In genomic region chr14:105124837-105125222, GRCh38 we compare ENCODE assay signal across 19 cellular contexts. TPM values are rescaled to one million over a fixed set of nuclear protein-coding genes. Genes with fewer than 3 reads are reported as not detected.
DNase-seq lines count a peak whose midpoint lies in the region; ATAC-seq and TF ChIP-seq lines count a peak whose summit lies in the region.
"Had no signal": no experiment of that assay in that cellular context is flagged by ENCODE, and none has a peak within 500 bp of the region (broad histone marks: within the 10 kb centered on the region; RNA-seq: fewer than 3 reads in every experiment).

No MANE protein-coding gene starts in this region.

- H3K4me1 ChIP-seq in esophagus squamous epithelium = peaks cover 6 to 19% (median 7%) of the 10 kb centered on the region in 3 donors

- CTCF ChIA-PET in activated CD8-positive, alpha-beta memory T cell treated with anti-CD3 and anti-CD28 coated beads, Interleukin-2, amount 10 ng/mL, durations not matched to agents 7 days and 5 days (lab: Charles Lee) = interaction anchor here (0.8 kb wide), 1 partner anchor 1706 kb away, joined by 3 read pairs; no protein-coding TSS in a partner anchor

- peaks cover 3% of the 10 kb centered on the region for H3K4me1 Mint-ChIP-seq in activated CD8-positive, alpha-beta memory T cell treated with anti-CD3 and anti-CD28 coated beads, Interleukin-2, amount 10 ng/mL, durations not matched to agents 7 days and 5 days
- H3K4me1 Mint-ChIP-seq in chondrocyte (ENCODE audit: low read depth) (no peaks in the 10 kb centered on the region), osteocyte (ENCODE audit: unreplicated experiment) (no peaks in the 10 kb centered on the region)
- H3K4me1 Mint-ChIP-seq: B cell had no signal

- 65 to 76% methylated on average over 3 to 5 of the region's 5 CpGs for WGBS in esophagus squamous epithelium, 2 donors

- no peaks in the 10 kb centered on the region for H3K36me3 Mint-ChIP-seq in activated CD8-positive, alpha-beta memory T cell treated with anti-CD3 and anti-CD28 coated beads, Interleukin-2, amount 10 ng/mL, durations not matched to agents 7 days and 5 days
- H3K36me3 Mint-ChIP-seq in chondrocyte (ENCODE audit: low read depth) (peaks cover 8% of the 10 kb centered on the region), osteocyte (ENCODE audit: unreplicated experiment) (no peaks in the 10 kb centered on the region)

- no peak for TF ChIP-seq CTCF in chondrocyte (IDR thresholded peaks at IDR 0.05)
- no peak for TF ChIP-seq CTCF in osteocyte (IDR thresholded peaks at IDR 0.05)
- no peak for TF ChIP-seq CTCF in esophagus squamous epithelium (IDR thresholded peaks at IDR 0.05)

- no peak overlapping the region for H3K4me3 Mint-ChIP-seq in activated CD8-positive, alpha-beta memory T cell treated with anti-CD3 and anti-CD28 coated beads, Interleukin-2, amount 10 ng/mL, durations not matched to agents 7 days and 5 days
- no peak overlapping the region for H3K4me3 Mint-ChIP-seq in chondrocyte (ENCODE audit: unreplicated experiment)
- H3K4me3 Mint-ChIP-seq in osteocyte (ENCODE audit: unreplicated experiment) = no peak overlapping the region
- H3K4me3 Mint-ChIP-seq: B cell; CD4-positive, alpha-beta T cell; GM23338 had no signal

- peak; percentile 18 for DNase-seq in activated CD8-positive, alpha-beta memory T cell treated with anti-CD3 and anti-CD28 coated beads, Interleukin-2, amount 50 U/mL, for 48 hours
- DNase-seq in activated CD8-positive, alpha-beta memory T cell treated with anti-CD3 and anti-CD28 coated beads, Interleukin-2, amount 10 ng/mL, durations not matched to agents 7 days and 5 days = no peak
- DNase-seq in chondrocyte (ENCODE audit: low spot score) (peak; percentile 30), osteocyte (ENCODE audit: extremely low spot score, unreplicated experiment) (peak; percentile 42), medulla oblongata (ENCODE audit: extremely low spot score) (no peak), esophagus squamous epithelium (lab: John Stamatoyannopoulos, UW) (no peak)
- DNase-seq: CD4-positive, alpha-beta T cell; EL; NCI-H1694 treated with DMSO at 0.1 percent for 48 hours; PC-3; SIG-M5 had no signal

- peaks cover 0 to 10% (median 0%) of the 10 kb centered on the region in 3 donors for H3K9me3 ChIP-seq in esophagus squamous epithelium

- no peak overlapping the region for H3K27ac Mint-ChIP-seq in activated CD8-positive, alpha-beta memory T cell treated with anti-CD3 and anti-CD28 coated beads, Interleukin-2, amount 10 ng/mL, durations not matched to agents 7 days and 5 days
- H3K27ac Mint-ChIP-seq in chondrocyte (ENCODE audit: unreplicated experiment) (no peak overlapping the region), osteocyte (ENCODE audit: unreplicated experiment) (no peak overlapping the region)
- H3K27ac Mint-ChIP-seq: B cell; CD4-positive, alpha-beta T cell; GM23338 had no signal

- intact Hi-C loops in esophagus squamous epithelium (cut with DNase I) = no loop called here

- H3K9me3 Mint-ChIP-seq in activated CD8-positive, alpha-beta memory T cell treated with anti-CD3 and anti-CD28 coated beads, Interleukin-2, amount 10 ng/mL, durations not matched to agents 7 days and 5 days (ENCODE audit: low read depth) = peaks cover 12% of the 10 kb centered on the region
- H3K9me3 Mint-ChIP-seq in chondrocyte (ENCODE audit: low read depth) (peaks cover 21% of the 10 kb centered on the region), osteocyte (ENCODE audit: unreplicated experiment) (peaks cover 3% of the 10 kb centered on the region)

- no peak for ATAC-seq in activated CD8-positive, alpha-beta memory T cell treated with anti-CD3 and anti-CD28 coated beads, Interleukin-2, amount 10 ng/mL, durations not matched to agents 7 days and 5 days
- ATAC-seq in GM18502 (IDR thresholded peaks at IDR 0.05; ENCODE audit: poor library complexity, unreplicated experiment) = no peak
- no peak for ATAC-seq in GM19035 (IDR thresholded peaks at IDR 0.05; ENCODE audit: unreplicated experiment)
- ATAC-seq: GM12878, GM23338, K562, PC-3 had no signal

- no peak overlapping the region for H3K27ac ChIP-seq in esophagus squamous epithelium

- no peak for TF ChIP-seq POLR2A in esophagus squamous epithelium (IDR thresholded peaks at IDR 0.05)

- H3K27me3 ChIP-seq in esophagus squamous epithelium = peaks cover 0 to 44% (median 0%) of the 10 kb centered on the region in 4 donors

- H3K36me3 ChIP-seq in esophagus squamous epithelium = no peaks in the 10 kb centered on the region

- H3K4me3 ChIP-seq in esophagus squamous epithelium = no peak overlapping the region
- H3K4me3 ChIP-seq: GM12878, GM23338, K562 had no signal

- peaks cover 29% of the 10 kb centered on the region for H3K27me3 Mint-ChIP-seq in activated CD8-positive, alpha-beta memory T cell treated with anti-CD3 and anti-CD28 coated beads, Interleukin-2, amount 10 ng/mL, durations not matched to agents 7 days and 5 days
- H3K27me3 Mint-ChIP-seq in chondrocyte (ENCODE audit: low read depth) (peaks cover 73% of the 10 kb centered on the region), osteocyte (ENCODE audit: unreplicated experiment) (peaks cover 77% of the 10 kb centered on the region)

RNA-seq across cellular contexts. Expression of gene JAG2, which starts 43.7 kb away (rescaled TPM):
- total RNA-seq in activated CD8-positive, alpha-beta memory T cell treated with anti-CD3 and anti-CD28 coated beads, Interleukin-2, amount 10 ng/mL, durations not matched to agents 7 days and 5 days = 1 to 10 TPM in 1 of 2 experiments, under 1 TPM in 1; 0.76 to 3.2 TPM
- total RNA-seq in chondrocyte (8.3 to 18.2 TPM (median 16.8 TPM) in 3 replicates), osteocyte (5.7 and 7.5 TPM in 2 replicates), esophagus squamous epithelium (10 to 100 TPM; 20.7 to 29.4 (median 23.3) TPM)

RNA-seq across cellular contexts. Expression of gene NUDT14, which starts 56.3 kb away (rescaled TPM):
- total RNA-seq in activated CD8-positive, alpha-beta memory T cell treated with anti-CD3 and anti-CD28 coated beads, Interleukin-2, amount 10 ng/mL, durations not matched to agents 7 days and 5 days = 10 to 100 TPM; 16.2 to 20.9 TPM
- total RNA-seq in chondrocyte (13.7 to 37.4 TPM (median 35.0 TPM) in 3 replicates), osteocyte (38.4 and 39.1 TPM in 2 replicates), esophagus squamous epithelium (10 to 100 TPM in 3 of 4 donors, 1 to 10 TPM in 1; 9.7 to 17.6 (median 15.4) TPM)

RNA-seq across cellular contexts. Expression of gene GPR132, which starts 59.6 kb away (rescaled TPM):
- 10 to 100 TPM; 47.4 to 49.4 TPM for total RNA-seq in activated CD8-positive, alpha-beta memory T cell treated with anti-CD3 and anti-CD28 coated beads, Interleukin-2, amount 10 ng/mL, durations not matched to agents 7 days and 5 days
- total RNA-seq in chondrocyte (0.23 to 0.48 TPM (median 0.30 TPM) in 3 replicates), osteocyte (0.16 and 0.24 TPM in 2 replicates), esophagus squamous epithelium (1 to 10 TPM in 3 of 4 donors, under 1 TPM in 1; 0.79 to 5.0 (median 1.6) TPM)
- total RNA-seq: A172, NCI-H460 had no signal

Comparison
In these comparisons a context has a peak if more than half of its experiments do, and no peak if none do; other contexts are left out.
1. DNase-seq: peak in activated CD8-positive, alpha-beta memory T cell treated with anti-CD3 and anti-CD28 coated beads, Interleukin-2, amount 50 U/mL, for 48 hours (single experiment), chondrocyte (single experiment) and osteocyte (single experiment); none in activated CD8-positive, alpha-beta memory T cell treated with anti-CD3 and anti-CD28 coated beads, Interleukin-2, amount 10 ng/mL, durations not matched to agents 7 days and 5 days (single experiment), medulla oblongata (single experiment) and esophagus squamous epithelium (single experiment).
2. RNA of gene GPR132, which starts 59.6 kb away (total RNA-seq): 47.4 to 49.4 TPM in activated CD8-positive, alpha-beta memory T cell treated with anti-CD3 and anti-CD28 coated beads, Interleukin-2, amount 10 ng/mL, durations not matched to agents 7 days and 5 days; 0.79 to 5.0 TPM in esophagus squamous epithelium, 0.23 to 0.48 TPM in chondrocyte and 0.16 to 0.24 TPM in osteocyte; every median in the first group is over 4 times any median in the second.